9 cellular contexts compared by ENCODE assay signal in genomic region chr1:159012495-159012894, GRCh38. TPM values are rescaled to one million over a fixed set of nuclear protein-coding genes. Genes with fewer than 3 reads are reported as not detected.
DNase-seq lines count a peak whose midpoint lies in the region; ATAC-seq, FAIRE-seq and TF ChIP-seq lines count a peak whose summit lies in the region.
"Had no signal": no experiment of that assay in that cellular context is flagged by ENCODE, and none has a peak within 500 bp of the region (broad histone marks: within the 10 kb centered on the region; RNA-seq: fewer than 3 reads in every experiment).

No MANE protein-coding gene starts in this region.

- no peak overlapping the region for H3K27ac ChIP-seq in H1 (ENCODE audit: low read depth, low read length)
- peak overlapping the region; percentile 66 to 81 (median 76) for H3K27ac ChIP-seq in gastrocnemius medialis

- H2BK12ac ChIP-seq in H1 (ENCODE audit: low read depth, low read length): no peak overlapping the region

- H3K4me2 ChIP-seq in H1 (ENCODE audit: insufficient read depth in 1 of 2, low read depth in 2 of 2, low read length in 2 of 2): no peak overlapping the region

- FAIRE-seq in H1 (lab: Jason Lieb, UNC): no peak

- no peak overlapping the region for H3K23ac ChIP-seq in H1 (ENCODE audit: insufficient read length)

- in situ Hi-C loops in gastrocnemius medialis (cut with MboI; ENCODE audit: low sequenced_read_pairs in 4 of 4): no loop called here

- no peak overlapping the region for H2BK120ac ChIP-seq in H1 (replicated peaks; ENCODE audit: low read depth, low read length)

- H2BK15ac ChIP-seq in H1 (ENCODE audit: low read length): no peak overlapping the region

- no peak overlapping the region for H2BK20ac ChIP-seq in H1 (ENCODE audit: low read length)

- H2AK5ac ChIP-seq in H1 (ENCODE audit: low read depth, low read length): no peak overlapping the region

- no peaks in the 10 kb centered on the region for H3K79me1 ChIP-seq in H1 (ENCODE audit: low read depth, low read length)

- no peak overlapping the region for H3K18ac ChIP-seq in H1 (ENCODE audit: extremely low read depth, low read length)

- H3K9me3 ChIP-seq in H1 (ENCODE audit: insufficient read depth in 2 of 2, low read depth in 1 of 2, low read length in 1 of 2) (no peaks in the 10 kb centered on the region), gastrocnemius medialis (no peaks in the 10 kb centered on the region)

- no peaks in the 10 kb centered on the region for H3K36me3 ChIP-seq in H1 (ENCODE audit: control insufficient read depth in 2 of 4, insufficient read depth in 4 of 4, low read length in 3 of 4)
- peaks cover 0 to 11% of the 10 kb centered on the region in 2 donors for H3K36me3 ChIP-seq in gastrocnemius medialis

- no peak overlapping the region for H2BK5ac ChIP-seq in H1 (ENCODE audit: low read depth, low read length)

- H4K8ac ChIP-seq in H1 (ENCODE audit: extremely low read depth, insufficient read depth, low read length): no peak overlapping the region

- no peak overlapping the region for H4K5ac ChIP-seq in H1 (ENCODE audit: insufficient read length, low read depth, low read length)

- ATAC-seq in HG02759 (IDR thresholded peaks at IDR 0.05; ENCODE audit: unreplicated experiment): peak; percentile 33
- ATAC-seq in gastrocnemius medialis: no peak
- ATAC-seq in GM21717 (IDR thresholded peaks at IDR 0.05; ENCODE audit: unreplicated experiment): no peak
- no peak for ATAC-seq in GM21528 (IDR thresholded peaks at IDR 0.05; ENCODE audit: low FRiP score, unreplicated experiment)
- ATAC-seq: Panc1 had no signal

- TF ChIP-seq CTCF in H1 (IDR thresholded peaks at IDR 0.05; ENCODE audit: control extremely low read depth in 1 of 3, insufficient read depth in 1 of 3, low read depth in 1 of 3, low read length in 3 of 3): no peak
- no peak for TF ChIP-seq CTCF in gastrocnemius medialis (IDR thresholded peaks at IDR 0.05 in 4 of 5, conservative IDR thresholded peaks at IDR 0.05 in 1 of 5)

- TF ChIP-seq RAD21 in H1 (IDR thresholded peaks at IDR 0.05 in 1 of 2, conservative IDR thresholded peaks at IDR 0.05 in 1 of 2; ENCODE audit: low read depth in 2 of 2, low read length in 2 of 2): no peak

- DNase-seq in GF-D8 (lab: John Stamatoyannopoulos, UW): peak; percentile 34
- DNase-seq in T-helper 9 cell: peak; percentile 12
- no peak for DNase-seq in H1 (ENCODE audit: low read depth in 1 of 2, low spot score in 2 of 2)
- DNase-seq in gastrocnemius medialis: peak in 1 of 2 donors; percentile 9
- no peak for DNase-seq in SW480 (ENCODE audit: low spot score)

- POLR2A ChIA-PET in H1 (lab: Charles Lee; ENCODE audit: partially characterized antibody): no interaction called here

- no peak overlapping the region for H3K4ac ChIP-seq in H1 (replicated peaks; ENCODE audit: insufficient read length, low read depth, low read length)

- H3K27me3 ChIP-seq in H1 (replicated peaks in 1 of 4; ENCODE audit: control insufficient read depth in 3 of 4, extremely low read depth in 1 of 4, insufficient read depth in 3 of 4, low read length in 3 of 4) (peaks cover 0 to 6% (median 0%) of the 10 kb centered on the region in 4 experiments; a peak in 4 of 7 replicates), gastrocnemius medialis (no peaks in the 10 kb centered on the region)

- no peak for TF ChIP-seq EP300 in H1 (IDR thresholded peaks at IDR 0.05; ENCODE audit: borderline replicate concordance in 1 of 2, low read depth in 2 of 2, low read length in 2 of 2)

- CTCF ChIA-PET in H1 (lab: Charles Lee; ENCODE audit: partially characterized antibody): no interaction called here

- H4K91ac ChIP-seq in H1 (replicated peaks; ENCODE audit: insufficient read length, low read length): no peak overlapping the region

- intact Hi-C loops in gastrocnemius medialis (cut with DNase I; ENCODE audit: low total_unique reads): no loop called here

- no peak overlapping the region for H3K4me3 ChIP-seq in H1 (ENCODE audit: extremely low read depth in 1 of 4, insufficient read depth in 2 of 4, low read depth in 3 of 4, low read length in 4 of 4)
- H3K4me3 ChIP-seq in gastrocnemius medialis: peak overlapping the region; percentile 24 to 58 (median 56)

- no peak overlapping the region for H3K9ac ChIP-seq in H1 (replicated peaks in 1 of 4; ENCODE audit: extremely low read depth in 1 of 4, low read depth in 3 of 4, low read length in 3 of 4)

- no peaks in the 10 kb centered on the region for H3K23me2 ChIP-seq in H1 (ENCODE audit: low read depth, low read length)

- TF ChIP-seq POLR2A in H1 (IDR thresholded peaks at IDR 0.05; ENCODE audit: control extremely low read depth in 1 of 2, low read depth in 2 of 2, low read length in 2 of 2) (no peak), gastrocnemius medialis (IDR thresholded peaks at IDR 0.05) (peak; percentile 29 to 69)

- peaks cover 0 to 4% (median 1%) of the 10 kb centered on the region in 4 experiments; a peak in 3 of 7 replicates for H3K4me1 ChIP-seq in H1 (replicated peaks in 1 of 4; ENCODE audit: control insufficient read depth in 3 of 4, insufficient read depth in 4 of 4, low read length in 3 of 4)
- H3K4me1 ChIP-seq in gastrocnemius medialis: no peaks in the 10 kb centered on the region

- H3K14ac ChIP-seq in H1 (ENCODE audit: insufficient read length): no peak overlapping the region

- 90% methylated on average over 6 of the region's 6 CpGs; no CpG with 5 or more reads in 1 of the 2 experiments for WGBS in H1 (ENCODE audit: extremely low coverage in 1 of 2, insufficient coverage in 1 of 2, insufficient read length in 1 of 2, insufficient replicate concordance in 2 of 2, low coverage in 1 of 2, low lambda C conversion rate in 2 of 2, missing lambda C conversion rate in 1 of 2), 2 experiments

- H3K79me2 ChIP-seq in H1 (ENCODE audit: control insufficient read depth in 1 of 2, insufficient read depth in 2 of 2, low read length in 2 of 2): no peaks in the 10 kb centered on the region

- no peak overlapping the region for H2AFZ ChIP-seq in H1 (ENCODE audit: low read length)

- no peaks in the 10 kb centered on the region for H4K20me1 ChIP-seq in H1 (replicated peaks in 1 of 2; ENCODE audit: control insufficient read depth in 1 of 2, insufficient read depth in 2 of 2, low read length in 2 of 2)

- H3K56ac ChIP-seq in H1 (replicated peaks; ENCODE audit: insufficient read length, low read depth, low read length): no peak overlapping the region

TF ChIP-seq in H1, 55 proteins besides CTCF, POLR2A, EP300 and RAD21:
- TF ChIP-seq YY1 (IDR thresholded peaks at IDR 0.05; ENCODE audit: low read depth, low read length) (no peak), E2F6 (IDR thresholded peaks at IDR 0.05) (peak; percentile 92), POU5F1 (IDR thresholded peaks at IDR 0.05; ENCODE audit: low read depth, low read length) (no peak), CBX5 (IDR thresholded peaks at IDR 0.05; ENCODE audit: low read depth, low read length) (no peak), GABPA (IDR thresholded peaks at IDR 0.05; ENCODE audit: borderline replicate concordance, insufficient read depth, low read length) (no peak), RNF2 (IDR thresholded peaks at IDR 0.05; ENCODE audit: borderline replicate concordance, low read depth, low read length, missing control alignments, poor library complexity, severe bottlenecking) (no peak), FOSL1 (IDR thresholded peaks at IDR 0.05; ENCODE audit: insufficient read depth, low read depth, low read length) (no peak)
TF ChIP-seq in H1: peak in this region for 1.

RNA-seq across cellular contexts. Expression of gene IFI16, which starts 2.8 kb away (rescaled TPM):
- 0.63 and 1.1 TPM in 2 replicates for total RNA-seq in H1 (2021; fragmentation: NEBNext Ultra II Directional; extraction: Animal tissue kit (Norgen Biotek cat#: 25700))
- 0.52 and 0.74 TPM in 2 replicates for polyA plus RNA-seq in H1 (2011; rRNA removed)
- 0.84 TPM for polyA plus RNA-seq in H1 (2011; cell fraction: cytosol; rRNA removed)
- polyA plus RNA-seq in H1 (2011; cell fraction: nucleus; rRNA removed): 0.97 TPM
- polyA plus RNA-seq in H1 (2012, experiment 1 of 2): 0.42 to 1.1 TPM (median 0.84 TPM) in 4 replicates
- polyA plus RNA-seq in H1 (2012, experiment 2 of 2): not detected
- polyA plus RNA-seq in H1 (2013, experiment 1 of 2): 0.77 TPM
- polyA plus RNA-seq in H1 (2013, experiment 2 of 2): 0.77 TPM
- polyA minus RNA-seq in H1 (2011; rRNA and poly(A)+ RNA removed): 0.88 and 1.9 TPM in 2 replicates
- polyA minus RNA-seq in H1 (2011; cell fraction: cytosol; rRNA and poly(A)+ RNA removed): 1.6 TPM
- 6.6 TPM for polyA minus RNA-seq in H1 (2011; cell fraction: nucleus; rRNA and poly(A)+ RNA removed)
- 10 to 100 TPM; 13.5 to 18.5 (median 14.2) TPM for total RNA-seq in gastrocnemius medialis

Comparison
In these comparisons a context has a peak if more than half of its experiments do, and no peak if none do; other contexts are left out.
1. DNase-seq: peak in GF-D8 (single experiment) and T-helper 9 cell (single experiment); none in H1 (0 of 2) and SW480 (single experiment).
2. H3K4me3 ChIP-seq: peak in gastrocnemius medialis (4 of 4); none in H1 (0 of 4).
3. POLR2A ChIP-seq: peak in gastrocnemius medialis (2 of 2); none in H1 (0 of 2).